Comparison of ENCODE assay signal across 15 cellular contexts in genomic region chr2:190540048-190540447, GRCh38. TPM values are rescaled to one million over a fixed set of nuclear protein-coding genes. Genes with fewer than 3 reads are reported as not detected.
A peak's percentile ranks its signal among the peaks of the same experiment; 100 is the strongest.
DNase-seq lines count a peak whose midpoint lies in the region; ATAC-seq, FAIRE-seq and TF ChIP-seq lines count a peak whose summit lies in the region.
"Had no signal": no experiment of that assay in that cellular context is flagged by ENCODE, and none has a peak within 500 bp of the region (broad histone marks: within the 10 kb centered on the region; RNA-seq: fewer than 3 reads in every experiment).

No MANE protein-coding gene starts in this region.

- H3K4ac ChIP-seq in mesenchymal stem cell (ENCODE audit: low read depth in 1 of 2, low read length in 2 of 2) = no peak overlapping the region

- no peak overlapping the region for H2AK5ac ChIP-seq in mesenchymal stem cell (ENCODE audit: low read length, severe bottlenecking)

- TF ChIP-seq CTCF in K562 (IDR thresholded peaks at IDR 0.05 in 2 of 3, conservative IDR thresholded peaks at IDR 0.05 in 1 of 3; ENCODE audit: insufficient read depth in 2 of 3, low read depth in 1 of 3, low read length in 3 of 3) = no peak

- no peak for ATAC-seq in K562
- ATAC-seq: T-cell had no signal

- H3K27me3 ChIP-seq in K562 (ENCODE audit: control insufficient read depth in 2 of 2, insufficient read depth in 2 of 2, low read length in 2 of 2) = no peaks in the 10 kb centered on the region
- H3K27me3 ChIP-seq in mesenchymal stem cell (ENCODE audit: control insufficient read depth in 1 of 2, insufficient read depth in 1 of 2, low read length in 2 of 2) = no peaks in the 10 kb centered on the region
- H3K27me3 ChIP-seq: BE2C had no signal

- no peak for TF ChIP-seq POLR2A in K562 (conservative IDR thresholded peaks at IDR 0.05)

- no peak overlapping the region for H3K18ac ChIP-seq in mesenchymal stem cell (ENCODE audit: low read depth in 1 of 2, low read length in 2 of 2)

- intact Hi-C loops in K562 (cut with micrococcal nuclease) = no loop called here

- H3K9me1 ChIP-seq in K562 (ENCODE audit: control insufficient read depth, insufficient read depth, low read length) = no peaks in the 10 kb centered on the region

- H3K36me3 ChIP-seq in K562 (ENCODE audit: control insufficient read depth, insufficient read depth, low read length) (peaks cover 7% of the 10 kb centered on the region; the same call in 2 of the 3 replicates), mesenchymal stem cell (ENCODE audit: control insufficient read depth in 1 of 2, insufficient read depth in 2 of 2, low read depth in 1 of 2, low read length in 2 of 2) (no peaks in the 10 kb centered on the region)
- H3K36me3 ChIP-seq: BE2C had no signal

- DNase-seq in NCI-H748 (lab: John Stamatoyannopoulos, UW; ENCODE audit: unreplicated experiment) (peak; percentile 56), NCI-H748 treated with DMSO at 0.1 percent for 48 hours (lab: John Stamatoyannopoulos, UW) (no peak), M059J (ENCODE audit: low read depth) (peak; percentile 34), K562 (ENCODE audit: extremely low read depth in 1 of 4, low spot score in 3 of 4) (no peak), mesenchymal stem cell (peak; percentile 26), NCI-H2196 (lab: John Stamatoyannopoulos, UW; ENCODE audit: unreplicated experiment) (no peak), NCI-H526 treated with DMSO at 0.1 percent for 48 hours (lab: John Stamatoyannopoulos, UW) (no peak), NCI-H128 (lab: John Stamatoyannopoulos, UW; ENCODE audit: unreplicated experiment) (no peak)
- DNase-seq: BE2C; CD4-positive, alpha-beta memory T cell; HCEC 1CT; Kasumi-1; NCI-H1694; NCI-H524; T-cell had no signal

- H3K4me1 ChIP-seq in K562 (replicated peaks in 1 of 2; ENCODE audit: control insufficient read depth in 2 of 2, insufficient read depth in 2 of 2, low read length in 2 of 2) (peaks cover 0 to 3% of the 10 kb centered on the region in 2 experiments; a peak in 2 of 5 replicates), mesenchymal stem cell (ENCODE audit: control insufficient read depth, insufficient read depth, low read depth, low read length) (no peaks in the 10 kb centered on the region)
- H3K4me1 ChIP-seq: BE2C had no signal

- no TSS peak for BruUV-seq in K562 (replicated peaks; lab: Mats Ljungman, UMichigan)

- no peak overlapping the region for H2BK120ac ChIP-seq in mesenchymal stem cell (ENCODE audit: low read depth, low read length)

- no peak overlapping the region for H2BK5ac ChIP-seq in mesenchymal stem cell (ENCODE audit: low read depth, low read length, poor library complexity, severe bottlenecking)

- H3K27ac ChIP-seq in K562 (ENCODE audit: extremely low read depth, low read depth, low read length) (no peak overlapping the region), mesenchymal stem cell (ENCODE audit: low read length, poor library complexity, severe bottlenecking) (no peak overlapping the region)

- in situ Hi-C loops in K562 (cut with MboI) = no loop called here

- H3K4me2 ChIP-seq in K562 (ENCODE audit: insufficient read depth, low read length) (no peak overlapping the region), mesenchymal stem cell (ENCODE audit: low read length, poor library complexity, severe bottlenecking) (no peak overlapping the region)

- 36% methylated on average over 4 of the region's 6 CpGs for WGBS in K562 (ENCODE audit: insufficient coverage, low coverage, missing lambda C conversion rate)
- 93% methylated on average over 3 of the region's 6 CpGs for WGBS in mesenchymal stem cell

- no peak for TF ChIP-seq EP300 in K562 (IDR thresholded peaks at IDR 0.05; ENCODE audit: low read length)

- no peak overlapping the region for H3K9ac ChIP-seq in K562 (ENCODE audit: insufficient read depth in 1 of 2, low read depth in 2 of 2, low read length in 2 of 2)
- no peak overlapping the region for H3K9ac ChIP-seq in mesenchymal stem cell (ENCODE audit: low read length)

- TF ChIP-seq RAD21 in K562 (CRISPR knock-in tag; conservative IDR thresholded peaks at IDR 0.05 in 1 of 2, IDR thresholded peaks at IDR 0.05 in 1 of 2) = no peak

- H3K14ac ChIP-seq in mesenchymal stem cell (ENCODE audit: low read length in 2 of 2) = no peak overlapping the region

- H4K8ac ChIP-seq in mesenchymal stem cell (ENCODE audit: low read length) = no peak overlapping the region

- no peak overlapping the region for H4K91ac ChIP-seq in mesenchymal stem cell (ENCODE audit: low read length)

- H2BK12ac ChIP-seq in mesenchymal stem cell (ENCODE audit: low read length in 2 of 2) = no peak overlapping the region

- no peak overlapping the region for H2BK15ac ChIP-seq in mesenchymal stem cell (ENCODE audit: low read depth, poor library complexity, severe bottlenecking)

- peaks cover 4% of the 10 kb centered on the region for H3K79me1 ChIP-seq in mesenchymal stem cell (replicated peaks; ENCODE audit: low read length, poor library complexity, severe bottlenecking)

- H3K9me3 ChIP-seq in K562 (replicated peaks; ENCODE audit: control insufficient read depth, insufficient read depth, low read depth, low read length) (peaks cover 20% of the 10 kb centered on the region), mesenchymal stem cell (ENCODE audit: control insufficient read depth, low read length) (peaks cover 41% of the 10 kb centered on the region)
- H3K9me3 ChIP-seq: BE2C had no signal

- CTCF ChIA-PET in K562 (lab: Yijun Ruan, JAX; ENCODE audit: low intra/inter-chr PET ratio) = no interaction called here

- H4K20me1 ChIP-seq in K562 (replicated peaks; ENCODE audit: control insufficient read depth, insufficient read depth, low read length) = no peaks in the 10 kb centered on the region

- H3K23ac ChIP-seq in mesenchymal stem cell (ENCODE audit: low read length in 2 of 2) = no peak overlapping the region

- POLR2A ChIA-PET in K562 (lab: Yijun Ruan, JAX) = no interaction called here

- FAIRE-seq in K562 (lab: Jason Lieb, UNC) = no peak

- H3K4me3 ChIP-seq in K562 = no peak overlapping the region
- peak overlapping the region in 1 of 2 experiments; percentile 20 for H3K4me3 ChIP-seq in mesenchymal stem cell (ENCODE audit: insufficient read depth in 1 of 2, low read depth in 1 of 2, low read length in 2 of 2)

- H3K79me2 ChIP-seq in K562 (ENCODE audit: control insufficient read depth, insufficient read depth, low read length) = peaks cover 18% of the 10 kb centered on the region

- H2AFZ ChIP-seq in K562 (ENCODE audit: low read depth, low read length) (no peak overlapping the region), mesenchymal stem cell (ENCODE audit: low read depth, low read length) (no peak overlapping the region)

TF ChIP-seq in K562, 482 proteins besides CTCF, POLR2A, EP300 and RAD21 (continues in another document):
- peak; percentile 10 to 59; a peak in 2 of 4 replicates for TF ChIP-seq TRIM24 (IDR thresholded peaks at IDR 0.05)
- 0 out of 2 replicates have a peak, but pooled peaks have one; percentile 38 for TF ChIP-seq CHAMP1 (IDR thresholded peaks at IDR 0.05)
- no peak for TF ChIP-seq ZNF24 (IDR thresholded peaks at IDR 0.05)
- peak in 1 of 2 experiments; percentile 79; a peak in 1 of 3 replicates for TF ChIP-seq CBX3 (IDR thresholded peaks at IDR 0.05; ENCODE audit: borderline replicate concordance in 1 of 2, low read length in 2 of 2)
- peak; percentile 87 for TF ChIP-seq TRIM28 (IDR thresholded peaks at IDR 0.05)
- TF ChIP-seq ZNF324 (CRISPR knock-in tag; IDR thresholded peaks at IDR 0.05) = peak; percentile 98
- 0 out of 2 replicates have a peak, but pooled peaks have one; percentile 28 for TF ChIP-seq ZEB2 (IDR thresholded peaks at IDR 0.05)
- TF ChIP-seq POLR2AphosphoS2 (IDR thresholded peaks at IDR 0.05; ENCODE audit: low read length) = no peak

RNA-seq across cellular contexts. Expression of gene NEMP2, which starts 5.5 kb away (rescaled TPM):
- total RNA-seq in M059J (2014; rRNA removed; shearing (Covaris generic)) = 4.4 and 9.5 TPM in 2 replicates
- total RNA-seq in K562 (2011; cell fraction: chromatin; rRNA removed; ENCODE audit: low replicate concordance) = 6.9 and 7.5 TPM in 2 replicates
- 3.7 and 4.3 TPM in 2 replicates for total RNA-seq in K562 (2011; cell fraction: nucleolus; rRNA removed)
- total RNA-seq in K562 (2011; cell fraction: nucleoplasm; rRNA removed) = 7.4 and 11.6 TPM in 2 replicates
- total RNA-seq in K562 (2014; rRNA removed) (1.4 and 1.6 TPM in 2 replicates), K562 (2014; rRNA removed; fragmentation: Illumina TruSeq; extraction: Trizol) (1.7 and 3.0 TPM in 2 replicates), K562 (2015; rRNA removed; fragmentation: Illumina TruSeq; extraction: Trizol) (2.0 and 2.2 TPM in 2 replicates), K562 (2021) (2.4 and 3.3 TPM in 2 replicates)
- polyA plus RNA-seq in K562 (2011; rRNA removed) (2.7 and 3.0 TPM in 2 replicates), K562 (2014; fragmentation: Illumina TruSeq; extraction: Trizol) (1.1 and 2.0 TPM in 2 replicates), K562 (2014; fragmentation: Nextera tagmentation; extraction: Ambion mirVana) (under 1 TPM; 0.32 to 0.36 TPM), K562 (2014; rRNA removed) (3.0 and 5.0 TPM in 2 replicates)
- polyA plus RNA-seq in K562 (2011; cell fraction: cytosol; rRNA removed) = 0.55 and 3.2 TPM in 2 replicates
- polyA plus RNA-seq in K562 (2011; cell fraction: nucleus; rRNA removed) = 1.9 and 2.0 TPM in 2 replicates
- polyA plus RNA-seq in K562 (2012) = 2.1 and 2.2 TPM in 2 replicates
- 9.7 and 10.6 TPM in 2 replicates for polyA minus RNA-seq in K562 (2011; rRNA and poly(A)+ RNA removed)
- 3.1 and 3.5 TPM in 2 replicates for polyA minus RNA-seq in K562 (2011; cell fraction: cytosol; rRNA and poly(A)+ RNA removed)
- 6.3 and 9.2 TPM in 2 replicates for polyA minus RNA-seq in K562 (2011; cell fraction: nucleus; rRNA and poly(A)+ RNA removed)
- 1.2 TPM for polyA plus RNA-seq in mesenchymal stem cell (2013, experiment 1 of 2)
- 1.1 TPM for polyA plus RNA-seq in mesenchymal stem cell (2013, experiment 2 of 2)

Comparison
In these comparisons a context has a peak if more than half of its experiments do, and no peak if none do; other contexts are left out.
1. DNase-seq: peak in NCI-H748 (single experiment), M059J (single experiment) and mesenchymal stem cell (single experiment); none in NCI-H748 treated with DMSO at 0.1 percent for 48 hours (single experiment), K562 (0 of 4), NCI-H2196 (single experiment), NCI-H526 treated with DMSO at 0.1 percent for 48 hours (single experiment) and NCI-H128 (single experiment).